Comparison of ENCODE assay signal across 8 cellular contexts in the genomic region with DNA sequence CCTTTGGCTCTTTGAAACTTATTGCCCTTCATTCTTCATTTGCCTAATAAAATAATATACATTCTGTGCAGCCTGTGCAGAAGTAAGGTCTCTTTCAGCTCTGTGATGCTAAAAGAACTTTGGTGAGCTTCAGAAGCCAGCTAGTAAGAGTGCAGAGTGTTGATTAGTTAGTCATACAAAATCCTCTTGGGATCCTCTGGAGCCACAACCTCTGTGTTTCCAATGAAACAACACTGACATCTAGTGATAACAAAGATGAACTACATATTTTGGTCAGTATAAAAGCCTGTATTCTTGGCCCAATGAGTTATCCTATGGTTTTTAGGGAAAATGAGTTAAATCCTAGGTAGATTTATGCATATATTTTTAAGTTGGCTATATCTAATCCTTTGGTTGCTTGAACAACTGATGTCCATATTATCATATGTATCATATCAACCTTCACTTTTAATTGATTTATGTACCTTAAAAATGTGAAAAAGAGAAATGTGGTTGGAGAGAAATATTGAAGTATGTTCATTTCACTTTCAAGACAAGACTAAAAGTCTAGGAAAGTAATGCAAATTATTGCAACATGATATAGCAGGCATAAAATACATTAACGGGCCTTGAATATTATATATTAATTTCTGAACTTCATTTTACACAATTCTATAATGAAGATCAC.
DNase-seq lines count a peak whose midpoint lies in the region; ATAC-seq lines count a peak whose summit lies in the region.

No MANE protein-coding gene starts in this region.

- ATAC-seq in GM19455 (IDR thresholded peaks at IDR 0.05; ENCODE audit: unreplicated experiment) (peak; percentile 90), HG03565 (IDR thresholded peaks at IDR 0.05; ENCODE audit: unreplicated experiment) (peak; percentile 92), left lobe of liver (peak; percentile 91)

- DNase-seq in DMS79 (lab: John Stamatoyannopoulos, UW) (peak; percentile 55), NCI-H748 (lab: John Stamatoyannopoulos, UW; ENCODE audit: unreplicated experiment) (peak; percentile 78), cerebellar cortex (ENCODE audit: low spot score) (peak; percentile 53), left lobe of liver (ENCODE audit: low spot score) (no peak), cerebellar nuclear complex (lab: John Stamatoyannopoulos, UW) (no peak)
- DNase-seq in activated CD4-positive, CD25-positive, alpha-beta regulatory T cell (lab: John Stamatoyannopoulos, UW), result no peak

Comparison
In these comparisons a context has a peak if more than half of its experiments do, and no peak if none do; other contexts are left out.
1. DNase-seq: peak in DMS79 (single experiment), NCI-H748 (single experiment) and cerebellar cortex (single experiment); none in left lobe of liver (single experiment), cerebellar nuclear complex (0 of 2) and activated CD4-positive, CD25-positive, alpha-beta regulatory T cell (0 of 4).
2. Peak in every context shown above with its lines, with median percentiles within 50 percentile points of each other: ATAC-seq.